In the genomic region with DNA sequence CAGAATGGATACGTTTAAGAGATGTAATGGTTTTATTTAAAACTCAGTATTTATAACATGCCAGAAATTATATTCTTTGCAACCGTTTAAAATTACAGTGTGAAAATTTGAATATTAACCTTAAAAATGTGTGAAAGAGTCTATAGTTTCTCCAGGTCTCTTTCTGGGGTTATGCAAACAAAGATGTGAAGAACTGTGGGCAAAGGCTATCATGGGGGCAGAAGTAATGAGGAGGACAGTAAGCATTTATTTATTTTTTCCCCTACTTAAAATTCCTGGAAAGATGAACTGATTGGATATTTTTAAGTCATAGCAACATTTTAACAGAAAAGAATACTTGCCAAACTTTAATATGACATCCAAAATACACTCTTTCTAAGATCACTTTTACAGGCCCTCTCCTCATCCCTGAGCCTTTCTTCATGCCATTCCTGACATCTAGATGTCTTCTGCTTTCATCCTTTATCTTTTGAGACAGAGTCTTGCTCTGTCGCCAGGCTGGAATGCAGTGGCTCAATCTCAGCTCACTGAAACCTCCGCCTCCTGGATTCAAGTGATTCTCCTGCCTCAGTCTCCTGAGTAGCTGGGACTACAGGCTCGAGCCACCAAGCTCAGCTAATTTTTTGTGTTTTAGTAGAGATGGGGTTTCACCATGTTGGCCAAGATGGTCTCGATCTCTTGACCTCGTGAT, we compare ENCODE assay signal across 18 cellular contexts. TPM values are rescaled to one million over a fixed set of nuclear protein-coding genes. Genes with fewer than 3 reads are reported as not detected.
DNase-seq lines count a peak whose midpoint lies in the region; ATAC-seq and TF ChIP-seq lines count a peak whose summit lies in the region.
"Had no signal": no experiment of that assay in that cellular context is flagged by ENCODE, and none has a peak within 500 bp of the region (broad histone marks: within the 10 kb centered on the region; RNA-seq: fewer than 3 reads in every experiment).

No MANE protein-coding gene starts in this region.

- H3K9me3 Mint-ChIP-seq in natural killer cell, result no peaks in the 10 kb centered on the region
- H3K9me3 Mint-ChIP-seq in natural killer cell treated with Interleukin-12 subunit alpha and Interleukin-12 subunit beta and Interleukin-15 and Interleukin-18, amount 100 ng/mL, for 72 hours, result no peaks in the 10 kb centered on the region
- H3K9me3 Mint-ChIP-seq in activated T-helper 17 cell treated with anti-CD3 and anti-CD28 coated beads, Interleukin-2, amount 50 U/mL, for 72 hours, result no peaks in the 10 kb centered on the region
- H3K9me3 Mint-ChIP-seq: activated T-cell treated with anti-CD3 and anti-CD28 coated beads, Interleukin-2, amount 50 U/mL, for 4 hours; dendritic cell treated with granulocyte-macrophage colony-stimulating factor and Interleukin-4, amounts not matched to agents 40 ng/mL and 50 ng/mL, for 4 days had no signal

- no peak overlapping the region for H3K4me3 Mint-ChIP-seq in natural killer cell
- H3K4me3 Mint-ChIP-seq in natural killer cell treated with Interleukin-12 subunit alpha and Interleukin-12 subunit beta and Interleukin-15 and Interleukin-18, amount 100 ng/mL, for 72 hours, result no peak overlapping the region
- peak overlapping the region; percentile 37 for H3K4me3 Mint-ChIP-seq in activated T-helper 17 cell treated with anti-CD3 and anti-CD28 coated beads, Interleukin-2, amount 50 U/mL, for 72 hours
- H3K4me3 Mint-ChIP-seq: activated T-cell treated with anti-CD3 and anti-CD28 coated beads, Interleukin-2, amount 50 U/mL, for 4 hours; dendritic cell treated with granulocyte-macrophage colony-stimulating factor and Interleukin-4, amounts not matched to agents 40 ng/mL and 50 ng/mL, for 4 days; GM23338 had no signal

- H3K27ac ChIP-seq in mesodermal cell (ENCODE audit: low read depth, low read length, severe bottlenecking) (peak overlapping the region; percentile 20), tibial artery (peak overlapping the region; percentile 73 to 78)
- H3K27ac ChIP-seq: upper lobe of left lung had no signal

- DNase-seq in natural killer cell (no peak), tibial artery (no peak), kidney glomerular epithelial cell (lab: John Stamatoyannopoulos, UW) (no peak), NK-92 (lab: John Stamatoyannopoulos, UW; ENCODE audit: unreplicated experiment) (no peak)
- no peak for DNase-seq in natural killer cell treated with Interleukin-12 subunit alpha and Interleukin-12 subunit beta and Interleukin-15 and Interleukin-18, amount 100 ng/mL, for 72 hours (ENCODE audit: low spot score)
- no peak for DNase-seq in stimulated activated CD4-positive, alpha-beta T cell treated with anti-CD3 and anti-CD28 coated beads, Interleukin-15, amount 100 ng/mL, for 24 hours
- DNase-seq: activated CD4-positive, alpha-beta T cell treated with anti-CD3 and anti-CD28 coated beads for 1 hour; activated T-cell treated with anti-CD3 and anti-CD28 coated beads, Interleukin-2, amount 50 U/mL, for 4 hours; DMS153; heart right ventricle; islet precursor cell; NCI-H774; upper lobe of left lung had no signal

- H3K9me3 ChIP-seq in mesodermal cell (ENCODE audit: control insufficient read depth, low read length) (no peaks in the 10 kb centered on the region), tibial artery (no peaks in the 10 kb centered on the region)
- H3K9me3 ChIP-seq: heart right ventricle, upper lobe of left lung had no signal

- peaks cover 63 to 71% of the 10 kb centered on the region in 2 donors for H3K4me1 Mint-ChIP-seq in natural killer cell
- H3K4me1 Mint-ChIP-seq in natural killer cell treated with Interleukin-12 subunit alpha and Interleukin-12 subunit beta and Interleukin-15 and Interleukin-18, amount 100 ng/mL, for 72 hours (ENCODE audit: low read depth in 2 of 2), result peaks cover 39 to 44% of the 10 kb centered on the region in 2 donors
- peaks cover 42% of the 10 kb centered on the region for H3K4me1 Mint-ChIP-seq in activated T-helper 17 cell treated with anti-CD3 and anti-CD28 coated beads, Interleukin-2, amount 50 U/mL, for 72 hours

- H3K36me3 ChIP-seq in mesodermal cell (ENCODE audit: control insufficient read depth, insufficient read depth, low read length) (peaks cover 8% of the 10 kb centered on the region), tibial artery (no peaks in the 10 kb centered on the region)
- H3K36me3 ChIP-seq: upper lobe of left lung had no signal

- intact Hi-C loops in natural killer cell (cut with micrococcal nuclease), result no loop called here
- intact Hi-C loops in tibial artery (cut with DNase I; ENCODE audit: low total_unique reads), result no loop called here

- H3K27ac Mint-ChIP-seq in natural killer cell, result peak overlapping the region; percentile 42 to 80
- peak overlapping the region in 1 of 2 donors; percentile 22 for H3K27ac Mint-ChIP-seq in natural killer cell treated with Interleukin-12 subunit alpha and Interleukin-12 subunit beta and Interleukin-15 and Interleukin-18, amount 100 ng/mL, for 72 hours
- H3K27ac Mint-ChIP-seq in activated T-helper 17 cell treated with anti-CD3 and anti-CD28 coated beads, Interleukin-2, amount 50 U/mL, for 72 hours, result peak overlapping the region; percentile 67
- H3K27ac Mint-ChIP-seq: dendritic cell treated with granulocyte-macrophage colony-stimulating factor and Interleukin-4, amounts not matched to agents 40 ng/mL and 50 ng/mL, for 4 days had no signal

- no peak overlapping the region for H3K4me3 ChIP-seq in mesodermal cell (ENCODE audit: extremely low read depth, insufficient read depth, low read length, poor library complexity, severe bottlenecking)
- no peak overlapping the region for H3K4me3 ChIP-seq in tibial artery
- H3K4me3 ChIP-seq: GM23338, heart right ventricle, upper lobe of left lung had no signal

- TF ChIP-seq CTCF in natural killer cell (IDR thresholded peaks at IDR 0.05), result no peak
- no peak for TF ChIP-seq CTCF in tibial artery (IDR thresholded peaks at IDR 0.05)

- ATAC-seq in natural killer cell, result no peak
- ATAC-seq in natural killer cell treated with Interleukin-12 subunit alpha and Interleukin-12 subunit beta and Interleukin-15 and Interleukin-18, amount 100 ng/mL, for 72 hours, result no peak
- no peak for ATAC-seq in activated T-helper 17 cell treated with anti-CD3 and anti-CD28 coated beads, Interleukin-2, amount 50 U/mL, for 72 hours (replicated peaks)
- ATAC-seq: activated T-cell treated with anti-CD3 and anti-CD28 coated beads, Interleukin-2, amount 50 U/mL, for 4 hours; esophagus mucosa; GM23338 had no signal

- H3K4me1 ChIP-seq in mesodermal cell (ENCODE audit: control insufficient read depth, insufficient read depth, low read length, poor library complexity, severe bottlenecking), result peaks cover 17% of the 10 kb centered on the region
- peaks cover 0 to 97% (median 42%) of the 10 kb centered on the region in 4 donors for H3K4me1 ChIP-seq in tibial artery

- WGBS in mesodermal cell (ENCODE audit: insufficient coverage in 2 of 2), 2 experiments, result 69 to 74% methylated on average over 4 to 5 of the region's 7 CpGs

- no peaks in the 10 kb centered on the region for H3K36me3 Mint-ChIP-seq in natural killer cell
- H3K36me3 Mint-ChIP-seq in natural killer cell treated with Interleukin-12 subunit alpha and Interleukin-12 subunit beta and Interleukin-15 and Interleukin-18, amount 100 ng/mL, for 72 hours, result no peaks in the 10 kb centered on the region
- H3K36me3 Mint-ChIP-seq in activated T-helper 17 cell treated with anti-CD3 and anti-CD28 coated beads, Interleukin-2, amount 50 U/mL, for 72 hours (ENCODE audit: low read depth), result peaks cover 49% of the 10 kb centered on the region

- H3K27me3 ChIP-seq in tibial artery, result no peaks in the 10 kb centered on the region
- H3K27me3 ChIP-seq: heart right ventricle, upper lobe of left lung had no signal

- H3K27me3 Mint-ChIP-seq in natural killer cell (ENCODE audit: low read depth in 2 of 2), result no peaks in the 10 kb centered on the region
- no peaks in the 10 kb centered on the region for H3K27me3 Mint-ChIP-seq in natural killer cell treated with Interleukin-12 subunit alpha and Interleukin-12 subunit beta and Interleukin-15 and Interleukin-18, amount 100 ng/mL, for 72 hours
- no peaks in the 10 kb centered on the region for H3K27me3 Mint-ChIP-seq in activated T-helper 17 cell treated with anti-CD3 and anti-CD28 coated beads, Interleukin-2, amount 50 U/mL, for 72 hours
- H3K27me3 Mint-ChIP-seq: dendritic cell treated with granulocyte-macrophage colony-stimulating factor and Interleukin-4, amounts not matched to agents 40 ng/mL and 50 ng/mL, for 4 days had no signal

RNA-seq across cellular contexts. Expression of a gene that starts 46.1 kb away (rescaled TPM):
- total RNA-seq in natural killer cell, result 100 to 1,000 TPM in 1 of 3 donors, 10 to 100 TPM in 2; 67.8 to 105 (median 71.1) TPM
- total RNA-seq in natural killer cell treated with Interleukin-12 subunit alpha and Interleukin-12 subunit beta and Interleukin-15 and Interleukin-18, amount 100 ng/mL, for 72 hours, result 10 to 100 TPM; 35.8 to 42.3 TPM
- total RNA-seq in activated T-helper 17 cell treated with anti-CD3 and anti-CD28 coated beads, Interleukin-2, amount 50 U/mL, for 72 hours, result 10 to 100 TPM; 19.1 to 30.9 TPM
- polyA plus RNA-seq in mesodermal cell (2013, experiment 1 of 2), result 10.6 TPM
- 12.5 TPM for polyA plus RNA-seq in mesodermal cell (2013, experiment 2 of 2)
